1 cellular context compared by ENCODE assay signal in genomic region chr1:236862615-236863211, GRCh38.
TF ChIP-seq lines count a peak whose summit lies in the region.

No MANE protein-coding gene starts in this region.

TF ChIP-seq in HepG2, 621 proteins besides CTCF, POLR2A, EP300 and RAD21 (continued from another document and continues in another):
- TF ChIP-seq KIAA2018 (CRISPR knock-in tag; IDR thresholded peaks at IDR 0.05; ENCODE audit: borderline replicate concordance) (no peak), MAFF (IDR thresholded peaks at IDR 0.05; ENCODE audit: low read depth, low read length) (no peak), ZGPAT (CRISPR knock-in tag; IDR thresholded peaks at IDR 0.05) (peak; percentile 65; the same call in 1 of the 2 replicates), HNF4A (CRISPR knock-in tag; IDR thresholded peaks at IDR 0.05) (peak; percentile 74), ZNF605 (CRISPR knock-in tag; IDR thresholded peaks at IDR 0.05) (0 out of 2 replicates have a peak, but pooled peaks have one; percentile 22), ARID4A (CRISPR knock-in tag; IDR thresholded peaks at IDR 0.05; ENCODE audit: borderline replicate concordance) (peak; percentile 47; the same call in 1 of the 2 replicates), ZNF18 (CRISPR knock-in tag; IDR thresholded peaks at IDR 0.05; ENCODE audit: insufficient replicate concordance) (no peak), RXRA (CRISPR knock-in tag; IDR thresholded peaks at IDR 0.05) (no peak), NKX3-1 (CRISPR knock-in tag; IDR thresholded peaks at IDR 0.05) (peak; percentile 72; the same call in 1 of the 2 replicates), ZNF264 (CRISPR knock-in tag; IDR thresholded peaks at IDR 0.05) (peak; percentile 80), ZNF10 (CRISPR knock-in tag; IDR thresholded peaks at IDR 0.05; ENCODE audit: borderline replicate concordance, low read depth) (no peak), ZNF609 (CRISPR knock-in tag; IDR thresholded peaks at IDR 0.05; ENCODE audit: borderline replicate concordance) (peak; percentile 74; the same call in 1 of the 2 replicates), MNT (IDR thresholded peaks at IDR 0.05) (no peak), NR2F2 (IDR thresholded peaks at IDR 0.05; ENCODE audit: borderline replicate concordance, low read depth) (peak; percentile 71), MEF2D (CRISPR knock-in tag; IDR thresholded peaks at IDR 0.05) (peak; percentile 46; the same call in 1 of the 2 replicates), KLF12 (CRISPR knock-in tag; IDR thresholded peaks at IDR 0.05; ENCODE audit: borderline replicate concordance) (0 out of 2 replicates have a peak, but pooled peaks have one; percentile 49), REL (CRISPR knock-in tag; conservative IDR thresholded peaks at IDR 0.05) (no peak), NFKBIZ (CRISPR knock-in tag; IDR thresholded peaks at IDR 0.05) (no peak), SOX13 (IDR thresholded peaks at IDR 0.05) (peak; percentile 51), SOX13 (CRISPR knock-in tag; conservative IDR thresholded peaks at IDR 0.05 in 1 of 2, IDR thresholded peaks at IDR 0.05 in 1 of 2) (peak in 1 of 2 experiments; percentile 90; a peak in 2 of 4 replicates), NFKB2 (CRISPR knock-in tag; IDR thresholded peaks at IDR 0.05; ENCODE audit: borderline replicate concordance) (no peak), ZBTB14 (CRISPR knock-in tag; IDR thresholded peaks at IDR 0.05) (no peak), GATAD1 (CRISPR knock-in tag; IDR thresholded peaks at IDR 0.05) (0 out of 2 replicates have a peak, but pooled peaks have one; percentile 11), ZNF546 (CRISPR knock-in tag; conservative IDR thresholded peaks at IDR 0.05) (no peak), ARID3A (IDR thresholded peaks at IDR 0.05; ENCODE audit: low read depth, low read length) (peak; percentile 87)
